ENCODE assay signal across 8 cellular contexts in the genomic region with DNA sequence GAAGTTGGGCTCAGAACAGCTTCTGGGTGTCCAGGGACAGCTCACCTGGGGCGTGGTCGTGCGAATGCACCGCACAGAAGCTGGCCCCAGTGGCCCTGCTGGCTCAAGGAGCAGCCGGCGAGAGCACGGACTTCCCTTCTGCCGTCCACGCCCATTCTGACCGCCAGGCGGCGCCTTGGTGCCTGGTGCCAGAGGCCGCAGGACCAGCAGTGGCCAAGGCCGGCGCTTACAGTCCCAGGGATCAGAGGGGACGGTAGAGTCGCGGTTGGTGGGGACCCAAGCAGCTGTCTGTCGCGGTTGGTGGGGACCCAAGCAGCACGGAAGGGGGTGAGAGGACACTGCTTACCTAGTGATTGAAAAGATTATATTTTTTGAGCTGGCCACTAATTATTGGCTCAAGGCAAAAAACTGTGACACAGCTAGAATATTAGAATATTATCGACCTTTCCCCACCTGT. TPM values are rescaled to one million over a fixed set of nuclear protein-coding genes. Genes with fewer than 3 reads are reported as not detected.
DNase-seq lines count a peak whose midpoint lies in the region; ATAC-seq and TF ChIP-seq lines count a peak whose summit lies in the region.

No MANE protein-coding gene starts in this region.

- H3K4me1 ChIP-seq in GM23248 (ENCODE audit: insufficient read depth) (no peaks in the 10 kb centered on the region), parathyroid adenoma (no peaks in the 10 kb centered on the region), uterus (no peaks in the 10 kb centered on the region)

- in situ Hi-C loops in GM23248 (cut with MboI): loop anchor here (10.0 to 25.0 kb wide), 2 partner anchors 524 to 637 kb away; a partner anchor contains a TSS

- H3K9me3 Mint-ChIP-seq in glutamatergic neuron (ENCODE audit: unreplicated experiment): no peaks in the 10 kb centered on the region

- no peaks in the 10 kb centered on the region for H3F3A ChIP-seq in GM23248 (ENCODE audit: insufficient read depth)

- H3K36me3 ChIP-seq in GM23248 (ENCODE audit: low read depth) (no peaks in the 10 kb centered on the region), parathyroid adenoma (ENCODE audit: control insufficient read depth, insufficient read depth, low read length) (no peaks in the 10 kb centered on the region), uterus (no peaks in the 10 kb centered on the region)

- no peak overlapping the region for H3K9ac ChIP-seq in GM23248
- no peak overlapping the region for H3K9ac ChIP-seq in parathyroid adenoma

- no peak overlapping the region for H3K27ac Mint-ChIP-seq in glutamatergic neuron (ENCODE audit: unreplicated experiment)

- H3K9me3 ChIP-seq in GM23248 (ENCODE audit: low read depth) (no peaks in the 10 kb centered on the region), parathyroid adenoma (ENCODE audit: control insufficient read depth, low read length) (no peaks in the 10 kb centered on the region), uterus (no peaks in the 10 kb centered on the region)

- peak; percentile 97 for TF ChIP-seq CTCF in glutamatergic neuron (IDR thresholded peaks at IDR 0.05; ENCODE audit: partially characterized antibody, unreplicated experiment)
- TF ChIP-seq CTCF in parathyroid adenoma (IDR thresholded peaks at IDR 0.05): peak; percentile 72
- TF ChIP-seq CTCF in uterus (IDR thresholded peaks at IDR 0.05): peak in 2 of 4 experiments; percentile 14 to 33

- DNase-seq in AG08395 (ENCODE audit: low spot score) (peak; percentile 77), GM23248 (peak; percentile 80), RKO (ENCODE audit: low spot score) (peak; percentile 81), glutamatergic neuron (peak; percentile 98), uterus (peak; percentile 16 to 23)
- DNase-seq in activated T-helper 9 cell treated with anti-CD3 and anti-CD28 coated beads, Interleukin-2, amount 50 U/mL, for 16 hours (ENCODE audit: low read depth): peak; percentile 21

- no peak overlapping the region for H3K27ac ChIP-seq in GM23248
- no peak overlapping the region for H3K27ac ChIP-seq in parathyroid adenoma
- H3K27ac ChIP-seq in uterus: no peak overlapping the region

- 0 out of 2 replicates have a peak overlapping the region, but pooled peaks have one; percentile 7 for H2AFZ ChIP-seq in GM23248
- no peak overlapping the region for H2AFZ ChIP-seq in parathyroid adenoma

- H3K27me3 ChIP-seq in GM23248 (replicated peaks; ENCODE audit: insufficient read depth): peaks cover 32% of the 10 kb centered on the region
- H3K27me3 ChIP-seq in parathyroid adenoma (ENCODE audit: control insufficient read depth, insufficient read depth, low read length): no peaks in the 10 kb centered on the region
- H3K27me3 ChIP-seq in uterus: no peaks in the 10 kb centered on the region

- ATAC-seq in HG03045 (IDR thresholded peaks at IDR 0.05; ENCODE audit: unreplicated experiment): no peak

- H3K36me3 Mint-ChIP-seq in glutamatergic neuron (ENCODE audit: unreplicated experiment): no peaks in the 10 kb centered on the region

- H3K4me3 ChIP-seq in GM23248 (no peak overlapping the region), parathyroid adenoma (ENCODE audit: low read depth, low read length) (no peak overlapping the region), uterus (no peak overlapping the region)

- WGBS in GM23248 (ENCODE audit: low coverage in 1 of 2, low lambda C conversion rate in 2 of 2, missing lambda C conversion rate in 2 of 2), 2 experiments: 8 to 10% methylated on average over 22 of the region's 22 CpGs

- H3K9me2 ChIP-seq in GM23248 (ENCODE audit: insufficient read depth): no peaks in the 10 kb centered on the region

- peaks cover 4% of the 10 kb centered on the region for H3K27me3 Mint-ChIP-seq in glutamatergic neuron (ENCODE audit: unreplicated experiment)

- H3K4me2 ChIP-seq in GM23248 (ENCODE audit: unreplicated experiment) (no peak overlapping the region), parathyroid adenoma (ENCODE audit: low read length) (no peak overlapping the region)

- H3K79me2 ChIP-seq in GM23248 (ENCODE audit: insufficient read depth) (no peaks in the 10 kb centered on the region), parathyroid adenoma (no peaks in the 10 kb centered on the region)

- no peaks in the 10 kb centered on the region for H3K4me1 Mint-ChIP-seq in glutamatergic neuron (ENCODE audit: low read depth, unreplicated experiment)

- intact Hi-C loops in uterus (cut with DNase I; ENCODE audit: low total_unique reads): loop anchor here (10.0 kb wide), 1 partner anchor 624 kb away; a partner anchor contains a TSS

- no peak overlapping the region for H3K4me3 Mint-ChIP-seq in glutamatergic neuron (ENCODE audit: unreplicated experiment)

- no peaks in the 10 kb centered on the region for H4K20me1 ChIP-seq in GM23248 (ENCODE audit: insufficient read depth)

- no peak for TF ChIP-seq POLR2A in uterus (IDR thresholded peaks at IDR 0.05)

RNA-seq across cellular contexts. Expression of a gene that starts 25.7 kb away (rescaled TPM):
- not detected in 2 replicates for total RNA-seq in GM23248 (2014; rRNA removed; shearing (Covaris generic))
- polyA plus RNA-seq in GM23248 (2016; fragmentation: Nextera tagmentation; extraction: Ambion mirVana): 0.26 and 0.29 TPM in 2 replicates
- total RNA-seq in glutamatergic neuron (ENCODE audit: unreplicated experiment): 18.5 TPM
- total RNA-seq in uterus: 1 to 10 TPM in 1 of 4 donors, not detected in 3; 4.3 TPM

Comparison
In these comparisons a context has a peak if more than half of its experiments do, and no peak if none do; other contexts are left out.
1. DNase-seq: peak in every context shown above with its lines; median percentile 98 in glutamatergic neuron; 81 in RKO; 80 in GM23248; 77 in AG08395; 21 in activated T-helper 9 cell treated with anti-CD3 and anti-CD28 coated beads, Interleukin-2, amount 50 U/mL, for 16 hours; 20 in uterus.